26 cellular contexts compared by ENCODE assay signal in genomic region chr2:100987974-100988373, GRCh38.
"Had no signal": no experiment of that assay in that cellular context is flagged by ENCODE, and none has a peak within 500 bp of the region (broad histone marks: within the 10 kb centered on the region; RNA-seq: fewer than 3 reads in every experiment).

No MANE protein-coding gene starts in this region.

- H3K27ac ChIP-seq: HL-60, PC-9, Peyer's patch, SJSA1, SK-N-MC had no signal

- H2AFZ ChIP-seq: PC-9 had no signal

- H3K9me3 ChIP-seq: Peyer's patch, SJSA1 had no signal

- FAIRE-seq: HTR-8/SVneo had no signal

- H3K4me3 ChIP-seq: PC-9, Peyer's patch, SJSA1, SK-N-MC had no signal

- H3K27me3 ChIP-seq: Peyer's patch, SJSA1 had no signal

- H3K4me1 ChIP-seq: Peyer's patch, SJSA1 had no signal

- H3K4me2 ChIP-seq: PC-9 had no signal

- DNase-seq: KBM-7; MV-4-11; NCI-H1048; NCI-H1105; NCI-H1417; NCI-H1436 treated with DMSO at 0.1 percent for 48 hours; NCI-H1694; NCI-H187 treated with DMSO at 0.1 percent for 48 hours; NCI-H2081; NCI-H2171; NCI-H226; NCI-H446; NCI-H510A; NCI-H524 treated with DMSO at 0.1 percent for 48 hours; NCI-H69; NCI-H774; NK-92 treated with Interleukin-12 subunit alpha and Interleukin-12 subunit beta, amount 100 ng/mL, for 24 hours; OCI-M1; PC-9; Peyer's patch; Right ventricle myocardium superior; SIG-M5 had no signal

- H3K36me3 ChIP-seq: SJSA1 had no signal
